ENCODE assay signal across 23 cellular contexts in the genomic region with DNA sequence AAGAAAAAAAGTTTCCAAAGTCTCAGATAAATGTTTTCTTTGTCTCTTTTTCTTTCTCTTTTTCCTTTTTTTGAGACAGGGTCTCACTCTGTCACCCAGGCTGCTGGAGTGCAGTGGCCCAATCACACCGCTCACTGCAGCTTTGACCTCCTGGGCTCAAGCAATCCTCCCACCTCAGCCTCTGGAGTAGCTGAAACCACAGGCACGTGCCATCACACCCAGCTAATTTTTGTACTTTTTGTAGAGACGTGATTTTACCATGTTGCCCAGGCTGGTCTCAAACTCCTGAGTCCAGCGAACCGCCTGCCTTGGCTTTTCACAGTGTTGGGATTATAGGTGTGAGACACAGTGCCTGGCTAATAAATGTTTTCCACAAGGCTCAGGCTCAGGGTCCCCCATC.
"Had no signal": no experiment of that assay in that cellular context is flagged by ENCODE, and none has a peak within 500 bp of the region (broad histone marks: within the 10 kb centered on the region; RNA-seq: fewer than 3 reads in every experiment).

No MANE protein-coding gene starts in this region.

- H3K36me3 ChIP-seq: lower lobe of right lung, neural progenitor cell, ovary, spleen, tibial artery, upper lobe of left lung, uterus had no signal

- H3K4me3 Mint-ChIP-seq: effector memory CD8-positive, alpha-beta T cell; natural killer cell treated with Interleukin-12 subunit alpha and Interleukin-12 subunit beta and Interleukin-15 and Interleukin-18, amount 100 ng/mL, for 72 hours; neural progenitor cell; stimulated activated memory B cell treated with anti-CD40 and anti-IgM and Interleukin-4, amounts not matched to agents 10 μg/mL and 1 μg/mL and 100 μg/mL, for 72 hours had no signal

- H3K4me3 ChIP-seq: lower lobe of right lung, neural progenitor cell, ovary, skin epidermis, spleen, testis, tibial artery, upper lobe of left lung, uterus had no signal

- H3K9me3 Mint-ChIP-seq: effector memory CD8-positive, alpha-beta T cell; natural killer cell treated with Interleukin-12 subunit alpha and Interleukin-12 subunit beta and Interleukin-15 and Interleukin-18, amount 100 ng/mL, for 72 hours; neural progenitor cell; stimulated activated memory B cell treated with anti-CD40 and anti-IgM and Interleukin-4, amounts not matched to agents 10 μg/mL and 1 μg/mL and 100 μg/mL, for 72 hours had no signal

- ATAC-seq: effector memory CD8-positive, alpha-beta T cell; left ventricle myocardium superior; lower lobe of right lung; stimulated activated memory B cell treated with anti-CD40 and anti-IgM and Interleukin-4, amounts not matched to agents 10 μg/mL and 1 μg/mL and 100 μg/mL, for 72 hours; stimulated activated naive CD8-positive, alpha-beta T cell treated with anti-CD3 and anti-CD28 coated beads, Interleukin-15, Interleukin-2, amounts not matched to agents 100 U/mL and 50 U/mL, for 24 hours had no signal

- FAIRE-seq: endometrium, frontal cortex, keratinocyte had no signal

- H3K9me3 ChIP-seq: lower lobe of right lung, ovary, spleen, testis, tibial artery, upper lobe of left lung, uterus had no signal

- H2AFZ ChIP-seq: neural progenitor cell had no signal

- DNase-seq: cortex of kidney; effector memory CD8-positive, alpha-beta T cell; hypothalamus; left ventricle myocardium superior; lower lobe of right lung; occipital lobe; ovary; posterior cingulate gyrus; spleen; stimulated activated CD4-positive, alpha-beta T cell treated with anti-CD3 and anti-CD28 coated beads, Interleukin-4, amount 100 ng/mL, for 4 hours; stimulated activated naive CD8-positive, alpha-beta T cell treated with anti-CD3 and anti-CD28 coated beads, Interleukin-15, Interleukin-2, amounts not matched to agents 100 U/mL and 50 U/mL, for 24 hours; substantia nigra; testis; tibial artery; upper lobe of left lung; uterus had no signal

- H3K4me1 ChIP-seq: lower lobe of right lung, neural progenitor cell, spleen, testis, tibial artery, uterus had no signal

- H3K27ac ChIP-seq: lower lobe of right lung, neural progenitor cell, ovary, skin epidermis, spleen, testis, tibial artery, upper lobe of left lung, uterus had no signal

- H3K27me3 ChIP-seq: neural progenitor cell, ovary, spleen, testis, tibial artery, upper lobe of left lung, uterus had no signal

- H3K36me3 Mint-ChIP-seq: natural killer cell treated with Interleukin-12 subunit alpha and Interleukin-12 subunit beta and Interleukin-15 and Interleukin-18, amount 100 ng/mL, for 72 hours; neural progenitor cell; stimulated activated memory B cell treated with anti-CD40 and anti-IgM and Interleukin-4, amounts not matched to agents 10 μg/mL and 1 μg/mL and 100 μg/mL, for 72 hours had no signal

- H3K27ac Mint-ChIP-seq: effector memory CD8-positive, alpha-beta T cell; natural killer cell treated with Interleukin-12 subunit alpha and Interleukin-12 subunit beta and Interleukin-15 and Interleukin-18, amount 100 ng/mL, for 72 hours; neural progenitor cell; stimulated activated memory B cell treated with anti-CD40 and anti-IgM and Interleukin-4, amounts not matched to agents 10 μg/mL and 1 μg/mL and 100 μg/mL, for 72 hours had no signal
